In the genomic region with DNA sequence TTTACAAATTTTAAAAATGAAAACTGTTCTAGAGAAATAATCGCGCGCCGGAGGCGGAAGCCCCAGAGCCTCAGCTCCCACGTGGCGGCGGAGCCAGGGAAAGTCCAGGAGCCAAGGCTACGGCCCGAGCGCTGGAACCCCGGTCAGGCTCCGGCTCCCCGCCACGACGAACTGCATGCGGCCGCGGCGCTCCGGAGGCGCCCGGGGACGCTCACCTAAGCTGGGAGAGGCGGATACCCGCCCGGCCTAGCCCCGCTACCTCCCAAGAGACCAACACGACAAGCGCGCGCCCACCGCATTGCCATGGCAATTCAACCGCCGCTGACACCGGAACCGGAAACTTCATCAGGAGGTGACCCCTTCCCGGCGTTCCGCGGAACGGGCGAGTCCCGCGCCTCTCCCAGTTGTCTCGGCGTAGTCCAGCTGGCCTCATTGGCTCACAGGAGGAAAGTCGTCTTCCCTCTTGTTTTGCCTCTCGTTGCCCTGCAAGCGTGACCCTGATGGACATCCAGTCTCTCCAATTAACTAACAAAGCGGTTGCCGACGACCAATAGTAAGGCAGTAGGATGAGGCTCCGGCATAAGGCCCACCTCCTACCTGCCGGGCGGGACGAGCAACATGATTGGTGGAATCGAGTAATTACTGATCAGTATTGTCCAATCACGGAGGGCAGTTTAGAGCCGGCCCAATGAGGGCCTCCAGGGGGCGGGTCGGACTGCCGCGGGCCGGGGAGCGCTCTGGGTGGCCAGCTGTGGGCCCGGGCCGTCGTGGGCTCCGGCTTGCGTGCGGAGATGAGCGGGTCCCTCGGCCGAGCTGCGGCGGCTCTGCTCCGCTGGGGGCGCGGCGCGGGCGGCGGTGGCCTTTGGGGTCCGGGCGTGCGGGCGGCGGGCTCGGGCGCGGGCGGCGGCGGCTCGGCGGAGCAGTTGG, we compare ENCODE assay signal across 1 cellular context.
A peak's percentile ranks its signal among the peaks of the same experiment; 100 is the strongest.
TF ChIP-seq lines count a peak whose summit lies in the region.

Gene GLRX5, plus strand, starts transcription at position 752 of the 927 bp plus-strand sequence. Its CDS starts 40 bp downstream, at position 792.

TF ChIP-seq in K562, 482 proteins besides CTCF, POLR2A, EP300 and RAD21 (continued from another document and continues in another):
- peak; percentile 82 for TF ChIP-seq E2F8 (IDR thresholded peaks at IDR 0.05; ENCODE audit: low read depth, partially characterized antibody)
- peak; percentile 34 for TF ChIP-seq PCBP1 (IDR thresholded peaks at IDR 0.05; ENCODE audit: low read depth, low read length, poor library complexity, severe bottlenecking)
- peak; percentile 90 for TF ChIP-seq CHD2 (IDR thresholded peaks at IDR 0.05; ENCODE audit: low read depth, low read length)
- peak; percentile 90 for TF ChIP-seq SAP30 (IDR thresholded peaks at IDR 0.05; ENCODE audit: borderline replicate concordance, insufficient read depth, low read depth, low read length, poor library complexity, severe bottlenecking)
- no peak for TF ChIP-seq TAF7 (tag; IDR thresholded peaks at IDR 0.05)
- no peak for TF ChIP-seq ZBTB43 (CRISPR knock-in tag; IDR thresholded peaks at IDR 0.05)
- TF ChIP-seq, protein P1, sequence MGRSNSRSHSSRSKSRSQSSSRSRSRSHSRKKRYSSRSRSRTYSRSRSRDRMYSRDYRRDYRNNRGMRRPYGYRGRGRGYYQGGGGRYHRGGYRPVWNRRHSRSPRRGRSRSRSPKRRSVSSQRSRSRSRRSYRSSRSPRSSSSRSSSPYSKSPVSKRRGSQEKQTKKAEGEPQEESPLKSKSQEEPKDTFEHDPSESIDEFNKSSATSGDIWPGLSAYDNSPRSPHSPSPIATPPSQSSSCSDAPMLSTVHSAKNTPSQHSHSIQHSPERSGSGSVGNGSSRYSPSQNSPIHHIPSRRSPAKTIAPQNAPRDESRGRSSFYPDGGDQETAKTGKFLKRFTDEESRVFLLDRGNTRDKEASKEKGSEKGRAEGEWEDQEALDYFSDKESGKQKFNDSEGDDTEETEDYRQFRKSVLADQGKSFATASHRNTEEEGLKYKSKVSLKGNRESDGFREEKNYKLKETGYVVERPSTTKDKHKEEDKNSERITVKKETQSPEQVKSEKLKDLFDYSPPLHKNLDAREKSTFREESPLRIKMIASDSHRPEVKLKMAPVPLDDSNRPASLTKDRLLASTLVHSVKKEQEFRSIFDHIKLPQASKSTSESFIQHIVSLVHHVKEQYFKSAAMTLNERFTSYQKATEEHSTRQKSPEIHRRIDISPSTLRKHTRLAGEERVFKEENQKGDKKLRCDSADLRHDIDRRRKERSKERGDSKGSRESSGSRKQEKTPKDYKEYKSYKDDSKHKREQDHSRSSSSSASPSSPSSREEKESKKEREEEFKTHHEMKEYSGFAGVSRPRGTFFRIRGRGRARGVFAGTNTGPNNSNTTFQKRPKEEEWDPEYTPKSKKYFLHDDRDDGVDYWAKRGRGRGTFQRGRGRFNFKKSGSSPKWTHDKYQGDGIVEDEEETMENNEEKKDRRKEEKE (IDR thresholded peaks at IDR 0.05; ENCODE audit: borderline replicate concordance in 1 of 2, control insufficient read depth in 1 of 2, low read depth in 2 of 2, low read length in 1 of 2): no peak
- TF ChIP-seq MAZ (CRISPR knock-in tag; conservative IDR thresholded peaks at IDR 0.05 in 1 of 2, IDR thresholded peaks at IDR 0.05 in 1 of 2): 0 out of 4 replicates have a peak, but pooled peaks of 1 of the 2 experiments have one; percentile 28
- no peak for TF ChIP-seq SMC3 (conservative IDR thresholded peaks at IDR 0.05; ENCODE audit: insufficient read depth, low read depth, low read length)
- TF ChIP-seq STAT5B (CRISPR knock-in tag; IDR thresholded peaks at IDR 0.05): no peak
- TF ChIP-seq HMG20B (CRISPR knock-in tag; IDR thresholded peaks at IDR 0.05): no peak
- TF ChIP-seq DEAF1 (CRISPR knock-in tag; IDR thresholded peaks at IDR 0.05): no peak
- TF ChIP-seq ZFX (CRISPR knock-in tag; IDR thresholded peaks at IDR 0.05): peak; percentile 69
- TF ChIP-seq RNF2 (IDR thresholded peaks at IDR 0.05): peak; percentile 21; the same call in 1 of the 2 replicates
- peak; percentile 96 for TF ChIP-seq RBM25 (IDR thresholded peaks at IDR 0.05; ENCODE audit: low read depth, low read length, severe bottlenecking)
- TF ChIP-seq HNRNPL (IDR thresholded peaks at IDR 0.05; ENCODE audit: low read depth, low read length): no peak
- TF ChIP-seq ZNF224 (CRISPR knock-in tag; IDR thresholded peaks at IDR 0.05): no peak
- peak; percentile 94 for TF ChIP-seq TFAP4 (CRISPR knock-in tag; IDR thresholded peaks at IDR 0.05; ENCODE audit: borderline replicate concordance)
- no peak for TF ChIP-seq ETV5 (CRISPR knock-in tag; IDR thresholded peaks at IDR 0.05; ENCODE audit: low read depth)
- TF ChIP-seq RBFOX2 (IDR thresholded peaks at IDR 0.05; ENCODE audit: low read depth, low read length): peak; percentile 90
- TF ChIP-seq SMARCA4 (IDR thresholded peaks at IDR 0.05): no peak
- no peak for TF ChIP-seq MED1 (CRISPR knock-in tag; IDR thresholded peaks at IDR 0.05; ENCODE audit: borderline replicate concordance)
- TF ChIP-seq, protein P2, sequence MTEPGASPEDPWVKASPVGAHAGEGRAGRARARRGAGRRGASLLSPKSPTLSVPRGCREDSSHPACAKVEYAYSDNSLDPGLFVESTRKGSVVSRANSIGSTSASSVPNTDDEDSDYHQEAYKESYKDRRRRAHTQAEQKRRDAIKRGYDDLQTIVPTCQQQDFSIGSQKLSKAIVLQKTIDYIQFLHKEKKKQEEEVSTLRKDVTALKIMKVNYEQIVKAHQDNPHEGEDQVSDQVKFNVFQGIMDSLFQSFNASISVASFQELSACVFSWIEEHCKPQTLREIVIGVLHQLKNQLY (CRISPR knock-in tag; conservative IDR thresholded peaks at IDR 0.05): no peak
- peak; percentile 53 to 85; a peak in 2 of 4 replicates for TF ChIP-seq SIN3A (IDR thresholded peaks at IDR 0.05; ENCODE audit: borderline replicate concordance in 2 of 2, control insufficient read depth in 1 of 2, low read depth in 2 of 2, low read length in 2 of 2)
- peak; percentile 98 for TF ChIP-seq GABPA (tag; conservative IDR thresholded peaks at IDR 0.05; ENCODE audit: low read depth)
- TF ChIP-seq MNT (conservative IDR thresholded peaks at IDR 0.05): peak; percentile 92 to 97
- TF ChIP-seq ATF7 (IDR thresholded peaks at IDR 0.05): peak; percentile 80; the same call in 1 of the 2 replicates
- TF ChIP-seq PHF8 (IDR thresholded peaks at IDR 0.05; ENCODE audit: borderline replicate concordance, low read length): peak; percentile 67; the same call in 1 of the 2 replicates
- no peak for TF ChIP-seq ZNF589 (CRISPR knock-in tag; IDR thresholded peaks at IDR 0.05; ENCODE audit: low read depth)
- peak; percentile 2; the same call in 1 of the 2 replicates for TF ChIP-seq JUND (IDR thresholded peaks at IDR 0.05; ENCODE audit: borderline replicate concordance, low read depth, low read length)
- TF ChIP-seq JUND (tag; IDR thresholded peaks at IDR 0.05; ENCODE audit: borderline replicate concordance, low read depth, low read length): no peak
- TF ChIP-seq, protein P3, sequence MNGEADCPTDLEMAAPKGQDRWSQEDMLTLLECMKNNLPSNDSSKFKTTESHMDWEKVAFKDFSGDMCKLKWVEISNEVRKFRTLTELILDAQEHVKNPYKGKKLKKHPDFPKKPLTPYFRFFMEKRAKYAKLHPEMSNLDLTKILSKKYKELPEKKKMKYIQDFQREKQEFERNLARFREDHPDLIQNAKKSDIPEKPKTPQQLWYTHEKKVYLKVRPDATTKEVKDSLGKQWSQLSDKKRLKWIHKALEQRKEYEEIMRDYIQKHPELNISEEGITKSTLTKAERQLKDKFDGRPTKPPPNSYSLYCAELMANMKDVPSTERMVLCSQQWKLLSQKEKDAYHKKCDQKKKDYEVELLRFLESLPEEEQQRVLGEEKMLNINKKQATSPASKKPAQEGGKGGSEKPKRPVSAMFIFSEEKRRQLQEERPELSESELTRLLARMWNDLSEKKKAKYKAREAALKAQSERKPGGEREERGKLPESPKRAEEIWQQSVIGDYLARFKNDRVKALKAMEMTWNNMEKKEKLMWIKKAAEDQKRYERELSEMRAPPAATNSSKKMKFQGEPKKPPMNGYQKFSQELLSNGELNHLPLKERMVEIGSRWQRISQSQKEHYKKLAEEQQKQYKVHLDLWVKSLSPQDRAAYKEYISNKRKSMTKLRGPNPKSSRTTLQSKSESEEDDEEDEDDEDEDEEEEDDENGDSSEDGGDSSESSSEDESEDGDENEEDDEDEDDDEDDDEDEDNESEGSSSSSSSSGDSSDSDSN (IDR thresholded peaks at IDR 0.05; ENCODE audit: borderline replicate concordance in 1 of 2, low read depth in 2 of 2, low read length in 2 of 2): peak; percentile 51 to 58; a peak in 2 of 4 replicates
- no peak for TF ChIP-seq TFAM (CRISPR knock-in tag; conservative IDR thresholded peaks at IDR 0.05)
- TF ChIP-seq MXI1 (IDR thresholded peaks at IDR 0.05; ENCODE audit: low read depth, low read length): peak; percentile 85
- TF ChIP-seq RHOXF2B (CRISPR knock-in tag; conservative IDR thresholded peaks at IDR 0.05): no peak
- no peak for TF ChIP-seq FOXK1 (CRISPR knock-in tag; IDR thresholded peaks at IDR 0.05; ENCODE audit: borderline replicate concordance)
- no peak for TF ChIP-seq CGGBP1 (CRISPR knock-in tag; IDR thresholded peaks at IDR 0.05)
- TF ChIP-seq ZBTB7A (IDR thresholded peaks at IDR 0.05; ENCODE audit: borderline replicate concordance, control insufficient read depth, low read depth, low read length): 0 out of 2 replicates have a peak, but pooled peaks have one; percentile 25
- no peak for TF ChIP-seq ZBTB2 (IDR thresholded peaks at IDR 0.05)
- TF ChIP-seq MTA2 (IDR thresholded peaks at IDR 0.05; ENCODE audit: low read depth): no peak
